1 cellular context compared by ENCODE assay signal in the genomic region with DNA sequence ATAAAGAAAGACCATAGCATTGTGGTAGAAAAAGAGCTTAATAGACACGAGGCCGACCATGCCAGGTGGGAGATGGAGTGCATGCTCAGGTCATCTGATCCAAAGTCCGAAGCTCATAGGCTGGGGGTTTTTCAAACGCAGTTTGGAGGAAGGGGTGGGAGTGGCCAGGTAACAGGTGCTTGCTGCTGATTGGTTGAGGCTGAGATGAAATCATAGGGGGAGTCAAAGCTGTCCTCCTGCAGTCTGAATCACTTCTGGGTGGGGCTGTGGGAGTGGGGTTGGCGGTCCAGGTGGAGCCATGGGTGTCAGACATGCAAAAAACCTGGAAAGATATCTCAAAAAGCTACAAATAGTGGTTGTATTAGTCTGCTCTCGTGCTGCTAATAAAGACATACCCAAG.
TF ChIP-seq lines count a peak whose summit lies in the region.

No MANE protein-coding gene starts in this region.

TF ChIP-seq in K562, 482 proteins besides CTCF, POLR2A, EP300 and RAD21:
- TF ChIP-seq USF2 (CRISPR knock-in tag; IDR thresholded peaks at IDR 0.05) (0 out of 2 replicates have a peak, but pooled peaks have one; percentile 5), E2F6 (IDR thresholded peaks at IDR 0.05; ENCODE audit: borderline replicate concordance in 1 of 2, extremely low read depth in 1 of 2, insufficient read depth in 1 of 2, insufficient read length in 1 of 2, low read depth in 1 of 2, low read length in 1 of 2, poor library complexity in 1 of 2, severe bottlenecking in 1 of 2) (peak in 1 of 2 experiments; percentile 20), ZNF77 (CRISPR knock-in tag; IDR thresholded peaks at IDR 0.05) (no peak), TGIF2 (CRISPR knock-in tag; IDR thresholded peaks at IDR 0.05) (no peak), ARID1B (IDR thresholded peaks at IDR 0.05) (no peak), ZNF12 (CRISPR knock-in tag; IDR thresholded peaks at IDR 0.05) (no peak)
